In genomic region chr15:81275711-81276417, GRCh38 we compare ENCODE assay signal across 1 cellular context.
TF ChIP-seq lines count a peak whose summit lies in the region.

No MANE protein-coding gene starts in this region.

TF ChIP-seq in H1, 55 proteins besides CTCF, POLR2A, EP300 and RAD21:
- TF ChIP-seq SP4 (IDR thresholded peaks at IDR 0.05; ENCODE audit: low read length): no peak
- no peak for TF ChIP-seq PHF8 (conservative IDR thresholded peaks at IDR 0.05; ENCODE audit: low read depth, low read length)
- TF ChIP-seq EGR1 (IDR thresholded peaks at IDR 0.05; ENCODE audit: borderline replicate concordance, low read depth, low read length): no peak
- no peak for TF ChIP-seq POU5F1 (IDR thresholded peaks at IDR 0.05; ENCODE audit: low read depth, low read length)
- TF ChIP-seq, protein P1, sequence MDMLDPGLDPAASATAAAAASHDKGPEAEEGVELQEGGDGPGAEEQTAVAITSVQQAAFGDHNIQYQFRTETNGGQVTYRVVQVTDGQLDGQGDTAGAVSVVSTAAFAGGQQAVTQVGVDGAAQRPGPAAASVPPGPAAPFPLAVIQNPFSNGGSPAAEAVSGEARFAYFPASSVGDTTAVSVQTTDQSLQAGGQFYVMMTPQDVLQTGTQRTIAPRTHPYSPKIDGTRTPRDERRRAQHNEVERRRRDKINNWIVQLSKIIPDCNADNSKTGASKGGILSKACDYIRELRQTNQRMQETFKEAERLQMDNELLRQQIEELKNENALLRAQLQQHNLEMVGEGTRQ (IDR thresholded peaks at IDR 0.05; ENCODE audit: low read length): no peak
- no peak for TF ChIP-seq NRF1 (IDR thresholded peaks at IDR 0.05; ENCODE audit: low read depth, low read length)
- TF ChIP-seq SIX5 (IDR thresholded peaks at IDR 0.05; ENCODE audit: low read depth, low read length): no peak
- no peak for TF ChIP-seq KDM4A (IDR thresholded peaks at IDR 0.05; ENCODE audit: low read depth, low read length, severe bottlenecking)
- TF ChIP-seq EZH2 (IDR thresholded peaks at IDR 0.05; ENCODE audit: low read depth, low read length, severe bottlenecking): no peak
- no peak for TF ChIP-seq ATF3 (IDR thresholded peaks at IDR 0.05; ENCODE audit: insufficient read depth, low read depth, low read length)
- TF ChIP-seq NANOG (IDR thresholded peaks at IDR 0.05; ENCODE audit: insufficient read depth, low read depth, low read length, poor library complexity, severe bottlenecking): no peak
- TF ChIP-seq FOSL1 (IDR thresholded peaks at IDR 0.05; ENCODE audit: insufficient read depth, low read depth, low read length): no peak
- no peak for TF ChIP-seq RXRA (IDR thresholded peaks at IDR 0.05; ENCODE audit: insufficient read depth, low read depth, low read length)
- TF ChIP-seq ATF2 (IDR thresholded peaks at IDR 0.05; ENCODE audit: low read length): no peak
- no peak for TF ChIP-seq KDM5A (IDR thresholded peaks at IDR 0.05; ENCODE audit: low read length)
- TF ChIP-seq BRCA1 (IDR thresholded peaks at IDR 0.05; ENCODE audit: low read depth, low read length): no peak
